8 cellular contexts compared by ENCODE assay signal in the genomic region with DNA sequence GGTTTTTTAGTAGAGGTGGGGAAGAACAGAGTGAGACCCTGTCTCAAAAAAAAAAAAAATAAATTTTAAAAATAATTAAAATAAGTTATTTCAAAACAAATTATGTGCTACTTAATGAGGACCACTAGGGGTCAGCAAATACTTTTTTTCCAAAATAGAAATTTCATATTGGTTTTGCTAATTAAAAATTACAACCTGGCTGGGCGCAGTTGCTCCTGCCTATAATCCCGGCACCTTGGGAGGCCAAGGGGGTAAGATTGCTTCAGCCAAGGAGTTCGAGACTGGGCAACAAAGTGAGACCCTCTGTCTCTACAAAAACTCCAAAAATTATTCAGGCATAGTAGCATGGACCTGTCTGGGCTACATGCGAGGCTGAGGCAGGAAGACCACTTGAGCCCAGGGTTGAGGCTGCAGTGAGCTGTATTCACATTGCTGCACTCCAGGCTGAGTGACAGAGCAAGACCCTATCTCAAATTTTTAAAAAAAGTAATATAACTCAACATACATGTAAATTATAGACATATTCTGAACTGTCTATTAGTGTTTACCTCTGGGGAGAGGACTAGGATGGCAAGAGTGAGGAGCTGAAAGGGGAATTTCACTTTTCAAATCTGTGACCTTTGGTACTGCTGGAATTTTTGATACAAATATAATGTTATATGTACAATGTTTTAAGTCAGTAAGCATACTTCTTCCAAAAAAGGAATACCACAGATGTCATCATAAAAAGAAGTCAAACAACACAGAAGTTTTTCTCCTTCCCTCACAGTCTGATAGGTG. TPM values are rescaled to one million over a fixed set of nuclear protein-coding genes. Genes with fewer than 3 reads are reported as not detected.
DNase-seq lines count a peak whose midpoint lies in the region; ATAC-seq and TF ChIP-seq lines count a peak whose summit lies in the region.

No MANE protein-coding gene starts in this region.

- H3K9ac ChIP-seq in neural progenitor cell: no peak overlapping the region

- no peak overlapping the region for H3K4me3 ChIP-seq in neural progenitor cell

- peaks cover 73% of the 10 kb centered on the region for H3K27me3 ChIP-seq in neural progenitor cell

- H3K4me2 ChIP-seq in neural progenitor cell: no peak overlapping the region

- ATAC-seq in GM21529 (IDR thresholded peaks at IDR 0.05; ENCODE audit: unreplicated experiment) (no peak), HG02623 (IDR thresholded peaks at IDR 0.05; ENCODE audit: unreplicated experiment) (no peak)

- peak; percentile 75 for TF ChIP-seq CTCF in neural progenitor cell (IDR thresholded peaks at IDR 0.05)

- peaks cover 10% of the 10 kb centered on the region for H3K27me3 Mint-ChIP-seq in neural progenitor cell (ENCODE audit: insufficient read depth, low read depth)

- H3K4me1 ChIP-seq in neural progenitor cell: no peaks in the 10 kb centered on the region

- no peaks in the 10 kb centered on the region for H3K79me2 ChIP-seq in neural progenitor cell (ENCODE audit: low read depth)

- H3F3A ChIP-seq in neural progenitor cell (ENCODE audit: low read depth): no peaks in the 10 kb centered on the region

- H3K9me3 Mint-ChIP-seq in neural progenitor cell: no peaks in the 10 kb centered on the region

- H3K27ac Mint-ChIP-seq in neural progenitor cell: no peak overlapping the region

- DNase-seq in NCI-H2171 treated with DMSO at 0.1 percent for 48 hours (lab: John Stamatoyannopoulos, UW) (peak; percentile 48), NCI-H2171 (lab: John Stamatoyannopoulos, UW) (no peak), NCI-H2196 (lab: John Stamatoyannopoulos, UW; ENCODE audit: unreplicated experiment) (peak; percentile 54), dermis blood vessel endothelial cell (peak; percentile 63), neural progenitor cell (ENCODE audit: low spot score) (peak; percentile 38)
- DNase-seq in activated effector memory CD4-positive, alpha-beta T cell treated with Interleukin-2 at 50 U/mL for 16 hours: no peak

- H3K36me3 Mint-ChIP-seq in neural progenitor cell: no peaks in the 10 kb centered on the region

- no peak overlapping the region for H3K27ac ChIP-seq in neural progenitor cell

- no peaks in the 10 kb centered on the region for H3K9me3 ChIP-seq in neural progenitor cell (ENCODE audit: low read depth)

- no peaks in the 10 kb centered on the region for H4K20me1 ChIP-seq in neural progenitor cell (ENCODE audit: low read depth)

- H3K4me3 Mint-ChIP-seq in neural progenitor cell: no peak overlapping the region

- no peaks in the 10 kb centered on the region for H3K4me1 Mint-ChIP-seq in neural progenitor cell

- no peak overlapping the region for H2AFZ ChIP-seq in neural progenitor cell (replicated peaks)

- H3K36me3 ChIP-seq in neural progenitor cell: no peaks in the 10 kb centered on the region

RNA-seq across cellular contexts. Expression of a gene that starts 8.1 kb away (rescaled TPM):
- total RNA-seq in dermis blood vessel endothelial cell (not detected in 2 replicates), neural progenitor cell (ENCODE audit: low replicate concordance) (1.9 and 3.7 TPM in 2 replicates)

RNA-seq across cellular contexts. Expression of a gene that starts 36.9 kb away (rescaled TPM):
- total RNA-seq in dermis blood vessel endothelial cell (79.7 and 82.4 TPM in 2 replicates), neural progenitor cell (ENCODE audit: low replicate concordance) (18.5 and 21.6 TPM in 2 replicates)

RNA-seq across cellular contexts. Expression of a gene that starts 37.2 kb away (rescaled TPM):
- total RNA-seq in dermis blood vessel endothelial cell (76.5 and 89.2 TPM in 2 replicates), neural progenitor cell (ENCODE audit: low replicate concordance) (38.3 and 72.1 TPM in 2 replicates)

RNA-seq across cellular contexts. Expression of a gene that starts 54.3 kb away (rescaled TPM):
- total RNA-seq in dermis blood vessel endothelial cell (not detected in 2 replicates), neural progenitor cell (ENCODE audit: low replicate concordance) (1.1 TPM in 1 of 2 replicates, not detected in the other)

Comparison
In these comparisons a context has a peak if more than half of its experiments do, and no peak if none do; other contexts are left out.
1. DNase-seq: peak in NCI-H2171 treated with DMSO at 0.1 percent for 48 hours (single experiment), NCI-H2196 (single experiment), dermis blood vessel endothelial cell (single experiment) and neural progenitor cell (single experiment); none in NCI-H2171 (single experiment) and activated effector memory CD4-positive, alpha-beta T cell treated with Interleukin-2 at 50 U/mL for 16 hours (single experiment).